In genomic region chr7:39683216-39683845, GRCh38 we compare ENCODE assay signal across 12 cellular contexts. TPM values are rescaled to one million over a fixed set of nuclear protein-coding genes. Genes with fewer than 3 reads are reported as not detected.
A peak's percentile ranks its signal among the peaks of the same experiment; 100 is the strongest.
DNase-seq lines count a peak whose midpoint lies in the region; ATAC-seq and TF ChIP-seq lines count a peak whose summit lies in the region.
"Had no signal": no experiment of that assay in that cellular context is flagged by ENCODE, and none has a peak within 500 bp of the region (broad histone marks: within the 10 kb centered on the region; RNA-seq: fewer than 3 reads in every experiment).

No MANE protein-coding gene starts in this region.

- H3K9me3 Mint-ChIP-seq in activated CD8-positive, alpha-beta memory T cell treated with anti-CD3 and anti-CD28 coated beads, Interleukin-2, amount 10 ng/mL, durations not matched to agents 7 days and 5 days (ENCODE audit: low read depth): no peaks in the 10 kb centered on the region
- H3K9me3 Mint-ChIP-seq in natural killer cell: no peaks in the 10 kb centered on the region
- H3K9me3 Mint-ChIP-seq: effector memory CD8-positive, alpha-beta T cell; T-cell had no signal

- no peak overlapping the region for H3K4me3 Mint-ChIP-seq in activated CD8-positive, alpha-beta memory T cell treated with anti-CD3 and anti-CD28 coated beads, Interleukin-2, amount 10 ng/mL, durations not matched to agents 7 days and 5 days
- no peak overlapping the region for H3K4me3 Mint-ChIP-seq in natural killer cell
- H3K4me3 Mint-ChIP-seq: effector memory CD8-positive, alpha-beta T cell; T-cell had no signal

- no peaks in the 10 kb centered on the region for H3K27me3 Mint-ChIP-seq in activated CD8-positive, alpha-beta memory T cell treated with anti-CD3 and anti-CD28 coated beads, Interleukin-2, amount 10 ng/mL, durations not matched to agents 7 days and 5 days
- no peaks in the 10 kb centered on the region for H3K27me3 Mint-ChIP-seq in natural killer cell (ENCODE audit: low read depth in 2 of 2)
- H3K27me3 Mint-ChIP-seq: effector memory CD8-positive, alpha-beta T cell; T-cell had no signal

- H3K27me3 ChIP-seq in adipocyte (replicated peaks; ENCODE audit: control insufficient read depth, insufficient read depth, low read length) (no peaks in the 10 kb centered on the region), heart right ventricle (no peaks in the 10 kb centered on the region), subcutaneous abdominal adipose tissue (ENCODE audit: control insufficient read depth in 5 of 5, insufficient read depth in 4 of 5, low read length in 5 of 5) (no peaks in the 10 kb centered on the region)
- H3K27me3 ChIP-seq: tibial nerve had no signal

- H3K27ac Mint-ChIP-seq in activated CD8-positive, alpha-beta memory T cell treated with anti-CD3 and anti-CD28 coated beads, Interleukin-2, amount 10 ng/mL, durations not matched to agents 7 days and 5 days: peak overlapping the region; percentile 30
- peak overlapping the region in 1 of 2 donors; percentile 10 for H3K27ac Mint-ChIP-seq in natural killer cell
- H3K27ac Mint-ChIP-seq: T-cell had no signal

- H3K4me1 Mint-ChIP-seq in activated CD8-positive, alpha-beta memory T cell treated with anti-CD3 and anti-CD28 coated beads, Interleukin-2, amount 10 ng/mL, durations not matched to agents 7 days and 5 days: peaks cover 5% of the 10 kb centered on the region
- H3K4me1 Mint-ChIP-seq in natural killer cell: peaks cover 24 to 30% of the 10 kb centered on the region in 2 donors

- ATAC-seq in activated CD8-positive, alpha-beta memory T cell treated with anti-CD3 and anti-CD28 coated beads, Interleukin-2, amount 10 ng/mL, durations not matched to agents 7 days and 5 days: no peak
- ATAC-seq in heart right ventricle (peak in 5 of 8 donors; percentile 18 to 37 (median 26)), natural killer cell (no peak)
- ATAC-seq: effector memory CD8-positive, alpha-beta T cell; T-cell had no signal

- no peak for DNase-seq in activated CD8-positive, alpha-beta memory T cell treated with anti-CD3 and anti-CD28 coated beads, Interleukin-2, amount 10 ng/mL, durations not matched to agents 7 days and 5 days
- no peak for DNase-seq in activated CD8-positive, alpha-beta memory T cell treated with anti-CD3 and anti-CD28 coated beads, Interleukin-2, amount 50 U/mL, for 48 hours
- DNase-seq in adipocyte (ENCODE audit: low read depth): peak; percentile 50
- DNase-seq in heart right ventricle: no peak
- DNase-seq in NCI-H1417 (lab: John Stamatoyannopoulos, UW): no peak
- no peak for DNase-seq in inferior parietal cortex (ENCODE audit: extremely low spot score)
- no peak for DNase-seq in natural killer cell
- DNase-seq: effector memory CD8-positive, alpha-beta T cell; T-cell had no signal

- intact Hi-C loops in heart right ventricle (cut with DNase I): loop anchor here in 2 of 10 donors (5.0 to 10.0 kb wide), 2 partner anchors 61 to 69 kb away; partner anchors contain the start of gene RALA (in 1 of the 2)
- intact Hi-C loops in natural killer cell (cut with micrococcal nuclease): no loop called here

- H3K4me1 ChIP-seq in adipocyte (ENCODE audit: control insufficient read depth, insufficient read depth, low read length) (peaks cover 52% of the 10 kb centered on the region), heart right ventricle (peaks cover 10 to 59% (median 44%) of the 10 kb centered on the region in 9 donors), subcutaneous abdominal adipose tissue (ENCODE audit: control insufficient read depth in 5 of 5, insufficient read depth in 5 of 5, low read length in 5 of 5) (peaks cover 0 to 36% (median 31%) of the 10 kb centered on the region in 5 donors)

- peak overlapping the region; percentile 56 for H3K4me3 ChIP-seq in adipocyte (ENCODE audit: low read length)
- no peak overlapping the region for H3K4me3 ChIP-seq in heart right ventricle
- no peak overlapping the region for H3K4me3 ChIP-seq in subcutaneous abdominal adipose tissue (ENCODE audit: low read depth in 1 of 5, low read length in 5 of 5)
- H3K4me3 ChIP-seq: tibial nerve had no signal

- no peak for TF ChIP-seq CTCF in heart right ventricle (IDR thresholded peaks at IDR 0.05)
- TF ChIP-seq CTCF in natural killer cell (IDR thresholded peaks at IDR 0.05): no peak

- H3K9me3 ChIP-seq in adipocyte (ENCODE audit: control insufficient read depth, low read length) (no peaks in the 10 kb centered on the region), heart right ventricle (no peaks in the 10 kb centered on the region), subcutaneous abdominal adipose tissue (ENCODE audit: control insufficient read depth in 5 of 5, low read length in 5 of 5) (no peaks in the 10 kb centered on the region)
- H3K9me3 ChIP-seq: tibial nerve had no signal

- 47 to 49% methylated on average over 2 of the region's 2 CpGs for WGBS in heart right ventricle, 2 donors

- H3K36me3 ChIP-seq in adipocyte (ENCODE audit: control insufficient read depth, insufficient read depth, low read length, severe bottlenecking): no peaks in the 10 kb centered on the region
- peaks cover 0 to 9% (median 0%) of the 10 kb centered on the region in 9 donors for H3K36me3 ChIP-seq in heart right ventricle
- H3K36me3 ChIP-seq in subcutaneous abdominal adipose tissue (ENCODE audit: control insufficient read depth in 5 of 5, insufficient read depth in 5 of 5, low read length in 5 of 5): peaks cover 0 to 3% (median 0%) of the 10 kb centered on the region in 5 donors

- H3K27ac ChIP-seq in heart right ventricle: peak overlapping the region in 3 of 10 donors; percentile 3 to 21 (median 7)
- peak overlapping the region; percentile 57 for H3K27ac ChIP-seq in subcutaneous abdominal adipose tissue (ENCODE audit: low read depth, low read length)
- H3K27ac ChIP-seq: HL-60 had no signal

- CTCF ChIA-PET in activated CD8-positive, alpha-beta memory T cell treated with anti-CD3 and anti-CD28 coated beads, Interleukin-2, amount 10 ng/mL, durations not matched to agents 7 days and 5 days (lab: Charles Lee): no interaction called here

- H3K9ac ChIP-seq in adipocyte (ENCODE audit: low read length) (no peak overlapping the region), subcutaneous abdominal adipose tissue (ENCODE audit: low read length in 5 of 5) (no peak overlapping the region)

- H3K36me3 Mint-ChIP-seq in activated CD8-positive, alpha-beta memory T cell treated with anti-CD3 and anti-CD28 coated beads, Interleukin-2, amount 10 ng/mL, durations not matched to agents 7 days and 5 days: peaks cover 9% of the 10 kb centered on the region
- H3K36me3 Mint-ChIP-seq in natural killer cell: no peaks in the 10 kb centered on the region

RNA-seq across cellular contexts. Expression of gene RALA, which starts 60.0 kb away (rescaled TPM):
- 10 to 100 TPM; 22.3 to 32.9 TPM for total RNA-seq in activated CD8-positive, alpha-beta memory T cell treated with anti-CD3 and anti-CD28 coated beads, Interleukin-2, amount 10 ng/mL, durations not matched to agents 7 days and 5 days
- total RNA-seq in heart right ventricle (10 to 100 TPM; 15.2 to 32.7 (median 22.4) TPM), natural killer cell (10 to 100 TPM; 10.2 to 22.0 (median 16.8) TPM)
- polyA plus RNA-seq in heart right ventricle: 10 to 100 TPM; 18.8 to 21.6 TPM

Comparison
In these comparisons a context has a peak if more than half of its experiments do, and no peak if none do; other contexts are left out.
1. ATAC-seq: peak in heart right ventricle (5 of 8); none in activated CD8-positive, alpha-beta memory T cell treated with anti-CD3 and anti-CD28 coated beads, Interleukin-2, amount 10 ng/mL, durations not matched to agents 7 days and 5 days (single experiment) and natural killer cell (0 of 3).